Comparison of ENCODE assay signal across 2 cellular contexts in the genomic region with DNA sequence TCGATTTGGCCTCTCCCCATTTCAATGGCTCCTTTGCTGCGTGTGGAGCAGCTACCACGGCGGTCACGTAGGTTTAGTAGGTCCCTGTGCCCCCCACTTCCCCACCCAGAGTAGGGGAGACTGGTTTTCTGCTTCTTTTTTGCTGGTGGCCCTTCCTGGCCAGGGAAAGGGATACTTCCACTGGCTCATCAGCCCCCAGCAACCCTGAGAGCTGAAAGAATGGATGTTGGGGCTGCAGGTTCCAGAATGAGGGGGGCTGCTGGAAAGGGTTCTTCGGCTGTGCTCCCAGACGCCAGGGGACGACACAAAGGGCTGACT.
TF ChIP-seq lines count a peak whose summit lies in the region.

No MANE protein-coding gene starts in this region.

TF ChIP-seq in SK-N-SH, 30 proteins besides CTCF, POLR2A, EP300 and RAD21 (continued from another document):
- TF ChIP-seq, protein P1, sequence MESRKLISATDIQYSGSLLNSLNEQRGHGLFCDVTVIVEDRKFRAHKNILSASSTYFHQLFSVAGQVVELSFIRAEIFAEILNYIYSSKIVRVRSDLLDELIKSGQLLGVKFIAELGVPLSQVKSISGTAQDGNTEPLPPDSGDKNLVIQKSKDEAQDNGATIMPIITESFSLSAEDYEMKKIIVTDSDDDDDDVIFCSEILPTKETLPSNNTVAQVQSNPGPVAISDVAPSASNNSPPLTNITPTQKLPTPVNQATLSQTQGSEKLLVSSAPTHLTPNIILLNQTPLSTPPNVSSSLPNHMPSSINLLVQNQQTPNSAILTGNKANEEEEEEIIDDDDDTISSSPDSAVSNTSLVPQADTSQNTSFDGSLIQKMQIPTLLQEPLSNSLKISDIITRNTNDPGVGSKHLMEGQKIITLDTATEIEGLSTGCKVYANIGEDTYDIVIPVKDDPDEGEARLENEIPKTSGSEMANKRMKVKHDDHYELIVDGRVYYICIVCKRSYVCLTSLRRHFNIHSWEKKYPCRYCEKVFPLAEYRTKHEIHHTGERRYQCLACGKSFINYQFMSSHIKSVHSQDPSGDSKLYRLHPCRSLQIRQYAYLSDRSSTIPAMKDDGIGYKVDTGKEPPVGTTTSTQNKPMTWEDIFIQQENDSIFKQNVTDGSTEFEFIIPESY (IDR thresholded peaks at IDR 0.05; ENCODE audit: borderline replicate concordance, low read depth), result no peak
- TF ChIP-seq RCOR1 (IDR thresholded peaks at IDR 0.05; ENCODE audit: low read length) (no peak), TAF1 (IDR thresholded peaks at IDR 0.05; ENCODE audit: borderline replicate concordance, low read depth, low read length) (no peak), MXI1 (IDR thresholded peaks at IDR 0.05; ENCODE audit: low read depth, low read length) (no peak), CHD2 (IDR thresholded peaks at IDR 0.05; ENCODE audit: low read length, partially characterized antibody) (no peak), GABPA (IDR thresholded peaks at IDR 0.05; ENCODE audit: low read depth) (no peak)
- TF ChIP-seq, protein P2, sequence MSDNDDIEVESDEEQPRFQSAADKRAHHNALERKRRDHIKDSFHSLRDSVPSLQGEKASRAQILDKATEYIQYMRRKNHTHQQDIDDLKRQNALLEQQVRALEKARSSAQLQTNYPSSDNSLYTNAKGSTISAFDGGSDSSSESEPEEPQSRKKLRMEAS (IDR thresholded peaks at IDR 0.05; ENCODE audit: low read depth), result no peak
TF ChIP-seq in SK-N-SH: peak in this region for 0.

TF ChIP-seq in SK-N-SH treated with all-trans-retinoic acid at 6 μM for 48 hours, 23 proteins besides CTCF, POLR2A, EP300 and RAD21 (continued from another document):
- TF ChIP-seq, protein P3, sequence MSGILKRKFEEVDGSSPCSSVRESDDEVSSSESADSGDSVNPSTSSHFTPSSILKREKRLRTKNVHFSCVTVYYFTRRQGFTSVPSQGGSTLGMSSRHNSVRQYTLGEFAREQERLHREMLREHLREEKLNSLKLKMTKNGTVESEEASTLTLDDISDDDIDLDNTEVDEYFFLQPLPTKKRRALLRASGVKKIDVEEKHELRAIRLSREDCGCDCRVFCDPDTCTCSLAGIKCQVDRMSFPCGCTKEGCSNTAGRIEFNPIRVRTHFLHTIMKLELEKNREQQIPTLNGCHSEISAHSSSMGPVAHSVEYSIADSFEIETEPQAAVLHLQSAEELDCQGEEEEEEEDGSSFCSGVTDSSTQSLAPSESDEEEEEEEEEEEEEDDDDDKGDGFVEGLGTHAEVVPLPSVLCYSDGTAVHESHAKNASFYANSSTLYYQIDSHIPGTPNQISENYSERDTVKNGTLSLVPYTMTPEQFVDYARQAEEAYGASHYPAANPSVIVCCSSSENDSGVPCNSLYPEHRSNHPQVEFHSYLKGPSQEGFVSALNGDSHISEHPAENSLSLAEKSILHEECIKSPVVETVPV (CRISPR knock-in tag; IDR thresholded peaks at IDR 0.05), result no peak
- no peak for TF ChIP-seq PPARA (CRISPR knock-in tag; IDR thresholded peaks at IDR 0.05; ENCODE audit: borderline replicate concordance)
- no peak for TF ChIP-seq TCF4 (CRISPR knock-in tag; IDR thresholded peaks at IDR 0.05; ENCODE audit: borderline replicate concordance)
- no peak for TF ChIP-seq ISL1 (CRISPR knock-in tag; IDR thresholded peaks at IDR 0.05)
- TF ChIP-seq, protein P4, sequence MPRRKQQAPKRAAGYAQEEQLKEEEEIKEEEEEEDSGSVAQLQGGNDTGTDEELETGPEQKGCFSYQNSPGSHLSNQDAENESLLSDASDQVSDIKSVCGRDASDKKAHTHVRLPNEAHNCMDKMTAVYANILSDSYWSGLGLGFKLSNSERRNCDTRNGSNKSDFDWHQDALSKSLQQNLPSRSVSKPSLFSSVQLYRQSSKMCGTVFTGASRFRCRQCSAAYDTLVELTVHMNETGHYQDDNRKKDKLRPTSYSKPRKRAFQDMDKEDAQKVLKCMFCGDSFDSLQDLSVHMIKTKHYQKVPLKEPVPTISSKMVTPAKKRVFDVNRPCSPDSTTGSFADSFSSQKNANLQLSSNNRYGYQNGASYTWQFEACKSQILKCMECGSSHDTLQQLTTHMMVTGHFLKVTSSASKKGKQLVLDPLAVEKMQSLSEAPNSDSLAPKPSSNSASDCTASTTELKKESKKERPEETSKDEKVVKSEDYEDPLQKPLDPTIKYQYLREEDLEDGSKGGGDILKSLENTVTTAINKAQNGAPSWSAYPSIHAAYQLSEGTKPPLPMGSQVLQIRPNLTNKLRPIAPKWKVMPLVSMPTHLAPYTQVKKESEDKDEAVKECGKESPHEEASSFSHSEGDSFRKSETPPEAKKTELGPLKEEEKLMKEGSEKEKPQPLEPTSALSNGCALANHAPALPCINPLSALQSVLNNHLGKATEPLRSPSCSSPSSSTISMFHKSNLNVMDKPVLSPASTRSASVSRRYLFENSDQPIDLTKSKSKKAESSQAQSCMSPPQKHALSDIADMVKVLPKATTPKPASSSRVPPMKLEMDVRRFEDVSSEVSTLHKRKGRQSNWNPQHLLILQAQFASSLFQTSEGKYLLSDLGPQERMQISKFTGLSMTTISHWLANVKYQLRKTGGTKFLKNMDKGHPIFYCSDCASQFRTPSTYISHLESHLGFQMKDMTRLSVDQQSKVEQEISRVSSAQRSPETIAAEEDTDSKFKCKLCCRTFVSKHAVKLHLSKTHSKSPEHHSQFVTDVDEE (CRISPR knock-in tag; IDR thresholded peaks at IDR 0.05), result no peak
- no peak for TF ChIP-seq ZNF70 (CRISPR knock-in tag; IDR thresholded peaks at IDR 0.05)
